18 cellular contexts compared by ENCODE assay signal in genomic region chr13:112510987-112511715, GRCh38.
DNase-seq lines count a peak whose midpoint lies in the region; ATAC-seq and TF ChIP-seq lines count a peak whose summit lies in the region.
"Had no signal": no experiment of that assay in that cellular context is flagged by ENCODE, and none has a peak within 500 bp of the region (broad histone marks: within the 10 kb centered on the region; RNA-seq: fewer than 3 reads in every experiment).

No MANE protein-coding gene starts in this region.

- TF ChIP-seq CTCF in WTC11 (IDR thresholded peaks at IDR 0.05) = no peak

- CTCF ChIA-PET in WTC11 (lab: Charles Lee) = interaction anchor here (0.9 to 1.3 kb wide), 3 partner anchors 67 to 1005 kb away, joined by 3 read pairs; no protein-coding TSS in a partner anchor

- no peak for DNase-seq in activated naive CD4-positive, alpha-beta T cell treated with anti-CD3 and anti-CD28 coated beads, Interleukin-2, amount 50 U/mL, for 72 hours (ENCODE audit: low spot score in 2 of 2)
- no peak for DNase-seq in activated naive CD4-positive, alpha-beta T cell treated with anti-CD3 and anti-CD28 coated beads, Interleukin-2, amount 50 U/mL, for 16 hours
- DNase-seq in WTC11 (ENCODE audit: low spot score) (no peak), kidney glomerular epithelial cell (lab: John Stamatoyannopoulos, UW) (peak; percentile 6), SK-N-DZ (ENCODE audit: low spot score) (no peak), NCI-H128 (lab: John Stamatoyannopoulos, UW; ENCODE audit: unreplicated experiment) (no peak)
- DNase-seq: adrenal gland; CD4-positive, alpha-beta memory T cell; DND-41; glutamatergic neuron; NCI-H2107; NCI-H524 treated with DMSO at 0.1 percent for 48 hours; nucleus accumbens; stomach; T-helper 9 cell had no signal

- H3K27ac Mint-ChIP-seq in activated naive CD4-positive, alpha-beta T cell treated with anti-CD3 and anti-CD28 coated beads, Interleukin-2, amount 50 U/mL, for 72 hours = no peak overlapping the region
- peak overlapping the region; percentile 87 for H3K27ac Mint-ChIP-seq in WTC11
- H3K27ac Mint-ChIP-seq: activated T-helper 1 cell treated with anti-CD3 and anti-CD28 coated beads, Interleukin-12 subunit alpha, Interleukin-12 subunit beta, Interleukin-2, Interleukin-4 antibody, amounts not matched to agents 30 ng/mL and 10 ng/mL and 1 ng/mL, durations not matched to agents 14 hours and 24 hours and 36 hours had no signal

- POLR2A ChIA-PET in WTC11 (lab: Charles Lee) = interaction anchor here (1.0 kb wide), 1 partner anchor 76 kb away, joined by 3 read pairs; no protein-coding TSS in a partner anchor

- no peak overlapping the region for H3K4me3 Mint-ChIP-seq in WTC11
- H3K4me3 Mint-ChIP-seq: activated T-helper 1 cell treated with anti-CD3 and anti-CD28 coated beads, Interleukin-12 subunit alpha, Interleukin-12 subunit beta, Interleukin-2, Interleukin-4 antibody, amounts not matched to agents 30 ng/mL and 10 ng/mL and 1 ng/mL, durations not matched to agents 14 hours and 24 hours and 36 hours; CD4-positive, alpha-beta memory T cell had no signal

- no peaks in the 10 kb centered on the region for H3K27me3 Mint-ChIP-seq in WTC11 (ENCODE audit: low read depth)
- H3K27me3 Mint-ChIP-seq: CD4-positive, alpha-beta memory T cell had no signal

- H3K36me3 Mint-ChIP-seq in activated naive CD4-positive, alpha-beta T cell treated with anti-CD3 and anti-CD28 coated beads, Interleukin-2, amount 50 U/mL, for 72 hours = no peaks in the 10 kb centered on the region
- peaks cover 21% of the 10 kb centered on the region for H3K36me3 Mint-ChIP-seq in WTC11

- no peaks in the 10 kb centered on the region for H3K9me3 Mint-ChIP-seq in activated naive CD4-positive, alpha-beta T cell treated with anti-CD3 and anti-CD28 coated beads, Interleukin-2, amount 50 U/mL, for 72 hours
- H3K9me3 Mint-ChIP-seq in WTC11 = no peaks in the 10 kb centered on the region
- H3K9me3 Mint-ChIP-seq: activated T-helper 1 cell treated with anti-CD3 and anti-CD28 coated beads, Interleukin-12 subunit alpha, Interleukin-12 subunit beta, Interleukin-2, Interleukin-4 antibody, amounts not matched to agents 30 ng/mL and 10 ng/mL and 1 ng/mL, durations not matched to agents 14 hours and 24 hours and 36 hours; CD4-positive, alpha-beta memory T cell had no signal

- H3K4me1 Mint-ChIP-seq in WTC11 = peaks cover 15% of the 10 kb centered on the region
- H3K4me1 Mint-ChIP-seq: CD4-positive, alpha-beta memory T cell had no signal

- ATAC-seq in activated naive CD4-positive, alpha-beta T cell treated with anti-CD3 and anti-CD28 coated beads, Interleukin-2, amount 50 U/mL, for 72 hours = peak; percentile 70 to 79
- ATAC-seq in WTC11 (no peak), GM21515 (IDR thresholded peaks at IDR 0.05; ENCODE audit: unreplicated experiment) (no peak), HG03457 (IDR thresholded peaks at IDR 0.05; ENCODE audit: unreplicated experiment) (no peak)

TF ChIP-seq in WTC11, 78 proteins besides CTCF, POLR2A, EP300 and RAD21:
- no peak for TF ChIP-seq ZNF396 (CRISPR knock-in tag; IDR thresholded peaks at IDR 0.05; ENCODE audit: borderline replicate concordance)
- no peak for TF ChIP-seq ETV6 (CRISPR knock-in tag; IDR thresholded peaks at IDR 0.05)
- TF ChIP-seq CREB1 (CRISPR knock-in tag; IDR thresholded peaks at IDR 0.05) = no peak
- TF ChIP-seq KAT7 (CRISPR knock-in tag; IDR thresholded peaks at IDR 0.05; ENCODE audit: borderline replicate concordance) = no peak
- no peak for TF ChIP-seq ZSCAN18 (CRISPR knock-in tag; IDR thresholded peaks at IDR 0.05)
- no peak for TF ChIP-seq ZNF138 (CRISPR knock-in tag; conservative IDR thresholded peaks at IDR 0.05)
- no peak for TF ChIP-seq PRRX2 (CRISPR knock-in tag; IDR thresholded peaks at IDR 0.05)
- TF ChIP-seq SMAD4 (CRISPR knock-in tag; IDR thresholded peaks at IDR 0.05) = no peak
- no peak for TF ChIP-seq JAZF1 (CRISPR knock-in tag; IDR thresholded peaks at IDR 0.05)
- TF ChIP-seq GRHL2 (CRISPR knock-in tag; IDR thresholded peaks at IDR 0.05; ENCODE audit: insufficient replicate concordance, severe bottlenecking) = no peak
- TF ChIP-seq ZNF219 (CRISPR knock-in tag; IDR thresholded peaks at IDR 0.05; ENCODE audit: borderline replicate concordance) = no peak
- TF ChIP-seq TEAD1 (CRISPR knock-in tag; IDR thresholded peaks at IDR 0.05) = no peak

Comparison
In these comparisons a context has a peak if more than half of its experiments do, and no peak if none do; other contexts are left out.
1. ATAC-seq: peak in activated naive CD4-positive, alpha-beta T cell treated with anti-CD3 and anti-CD28 coated beads, Interleukin-2, amount 50 U/mL, for 72 hours (2 of 2); none in WTC11 (single experiment), GM21515 (single experiment) and HG03457 (single experiment).